ENCODE assay signal across 8 cellular contexts in the genomic region with DNA sequence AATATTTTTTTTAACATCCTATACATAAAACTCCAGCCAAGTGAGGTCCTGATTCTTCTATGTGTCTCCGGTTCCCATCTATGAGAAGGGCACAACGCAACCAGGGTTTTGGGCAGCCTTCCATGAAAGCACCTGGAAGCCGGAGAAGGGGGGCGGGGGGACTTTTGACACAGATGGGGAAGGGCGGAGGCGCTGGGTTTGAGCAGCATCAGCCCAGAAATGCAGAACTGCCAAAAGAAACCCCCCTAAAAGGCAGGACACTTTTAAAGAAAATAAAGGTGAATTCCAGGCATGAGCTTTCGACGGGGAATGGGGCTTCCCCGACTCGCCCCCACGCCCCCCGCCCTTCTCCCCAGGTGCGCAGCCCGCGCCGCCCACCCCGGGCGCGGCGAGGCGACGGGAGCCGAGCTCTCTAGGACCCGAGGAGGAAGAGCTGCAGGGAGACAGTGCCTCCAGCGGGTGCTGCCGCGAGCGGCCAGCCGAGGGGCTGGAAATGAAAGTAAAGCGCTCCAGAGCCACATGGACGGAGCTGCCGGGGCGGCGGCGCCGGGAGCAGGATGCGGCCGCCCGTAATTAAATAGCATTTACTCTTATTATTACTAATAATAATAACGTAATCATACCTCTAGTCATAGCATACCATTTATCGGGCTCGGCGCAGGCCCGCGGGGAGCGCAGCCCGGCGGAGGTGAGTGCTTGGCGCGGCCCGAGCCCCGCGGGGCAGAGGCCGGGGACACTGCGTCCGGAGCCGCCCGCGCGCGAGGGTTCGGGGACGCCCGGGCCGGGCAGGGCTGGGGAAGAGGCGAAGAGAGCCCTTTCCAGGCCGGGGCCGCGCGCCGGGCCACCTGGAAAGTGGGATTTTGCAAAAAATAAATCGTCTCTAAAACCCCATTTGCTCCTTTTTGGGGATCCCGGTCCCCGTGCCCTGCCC. TPM values are rescaled to one million over a fixed set of nuclear protein-coding genes. Genes with fewer than 3 reads are reported as not detected.
DNase-seq lines count a peak whose midpoint lies in the region; ATAC-seq and TF ChIP-seq lines count a peak whose summit lies in the region.

A gene with protein sequence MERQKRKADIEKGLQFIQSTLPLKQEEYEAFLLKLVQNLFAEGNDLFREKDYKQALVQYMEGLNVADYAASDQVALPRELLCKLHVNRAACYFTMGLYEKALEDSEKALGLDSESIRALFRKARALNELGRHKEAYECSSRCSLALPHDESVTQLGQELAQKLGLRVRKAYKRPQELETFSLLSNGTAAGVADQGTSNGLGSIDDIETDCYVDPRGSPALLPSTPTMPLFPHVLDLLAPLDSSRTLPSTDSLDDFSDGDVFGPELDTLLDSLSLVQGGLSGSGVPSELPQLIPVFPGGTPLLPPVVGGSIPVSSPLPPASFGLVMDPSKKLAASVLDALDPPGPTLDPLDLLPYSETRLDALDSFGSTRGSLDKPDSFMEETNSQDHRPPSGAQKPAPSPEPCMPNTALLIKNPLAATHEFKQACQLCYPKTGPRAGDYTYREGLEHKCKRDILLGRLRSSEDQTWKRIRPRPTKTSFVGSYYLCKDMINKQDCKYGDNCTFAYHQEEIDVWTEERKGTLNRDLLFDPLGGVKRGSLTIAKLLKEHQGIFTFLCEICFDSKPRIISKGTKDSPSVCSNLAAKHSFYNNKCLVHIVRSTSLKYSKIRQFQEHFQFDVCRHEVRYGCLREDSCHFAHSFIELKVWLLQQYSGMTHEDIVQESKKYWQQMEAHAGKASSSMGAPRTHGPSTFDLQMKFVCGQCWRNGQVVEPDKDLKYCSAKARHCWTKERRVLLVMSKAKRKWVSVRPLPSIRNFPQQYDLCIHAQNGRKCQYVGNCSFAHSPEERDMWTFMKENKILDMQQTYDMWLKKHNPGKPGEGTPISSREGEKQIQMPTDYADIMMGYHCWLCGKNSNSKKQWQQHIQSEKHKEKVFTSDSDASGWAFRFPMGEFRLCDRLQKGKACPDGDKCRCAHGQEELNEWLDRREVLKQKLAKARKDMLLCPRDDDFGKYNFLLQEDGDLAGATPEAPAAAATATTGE (plus strand): TSS at position 441 of the 931 bp plus-strand sequence. CDS start 19,136 bp downstream, outside the sequence.

- H3K9ac ChIP-seq in OCI-LY1 (ENCODE audit: low read length) = peak within 1 kb of the TSS; percentile 94

- TSS peak; percentile 23 for BruUV-seq in Calu3 (replicated peaks; lab: Mats Ljungman, UMichigan)

- TF ChIP-seq CTCF in Calu3 (IDR thresholded peaks at IDR 0.05; ENCODE audit: unreplicated experiment) (peak; percentile 20), OCI-LY1 (IDR thresholded peaks at IDR 0.05; ENCODE audit: low read length) (peak; percentile 38)

- H3K79me2 ChIP-seq in OCI-LY1 (ENCODE audit: insufficient read depth, low read length) = peaks cover 41% of the 10 kb centered on the region

- H3K9me3 ChIP-seq in OCI-LY1 (ENCODE audit: low read length) = no peaks in the 10 kb centered on the region

- peaks cover 29% of the 10 kb centered on the region for H3K4me1 Mint-ChIP-seq in Calu3 (ENCODE audit: low read depth, unreplicated experiment)

- no peak within 1 kb of the TSS for H2AFZ ChIP-seq in OCI-LY1 (ENCODE audit: low read length)

- no peaks in the 10 kb centered on the region for H3K9me2 ChIP-seq in OCI-LY1 (ENCODE audit: low read depth, low read length)

- no peaks in the 10 kb centered on the region for H3K9me3 Mint-ChIP-seq in Calu3 (ENCODE audit: low read depth, unreplicated experiment)

- CTCF ChIA-PET in Calu3 (lab: Charles Lee) = interaction anchor here (0.7 to 1.5 kb wide), 6 partner anchors 15 to 379 kb away, joined by 3 to 8 read pairs (median 3); a partner anchor contains a TSS

- H3K27ac Mint-ChIP-seq in Calu3 (ENCODE audit: unreplicated experiment) = peak within 1 kb of the TSS; percentile 86

- no peaks in the 10 kb centered on the region for H3K27me3 ChIP-seq in OCI-LY1 (ENCODE audit: insufficient read depth, low read length)

- ATAC-seq in GM21367 (IDR thresholded peaks at IDR 0.05; ENCODE audit: unreplicated experiment) = peak; percentile 84

- H3K4me1 ChIP-seq in OCI-LY1 (ENCODE audit: insufficient read depth, low read length, severe bottlenecking) = peaks cover 15% of the 10 kb centered on the region

- DNase-seq in Calu3 = peak; percentile 87
- DNase-seq in HUDEP-2 (lab: John Stamatoyannopoulos, UW; ENCODE audit: unreplicated experiment in 76 of 76) = peak in 71 of 76 experiments; percentile 18 to 78 (median 61)
- DNase-seq in activated T-cell treated with anti-CD3 and anti-CD28 coated beads for 24 hours (ENCODE audit: low read depth) = peak; percentile 69
- no peak for DNase-seq in epithelial cell of prostate (ENCODE audit: low read depth, low spot score)
- DNase-seq in mucosa of gallbladder (ENCODE audit: low spot score) = peak; percentile 80
- DNase-seq in stimulated activated CD8-positive, alpha-beta memory T cell treated with anti-CD3 and anti-CD28 coated beads, Interleukin-4, amount 100 ng/mL, for 4 hours (ENCODE audit: low read depth in 2 of 2, low spot score in 1 of 2) = peak; percentile 61 to 76

- H3K4me2 ChIP-seq in OCI-LY1 (ENCODE audit: low read length) = peak within 1 kb of the TSS; percentile 92

- intact Hi-C loops in Calu3 (cut with micrococcal nuclease; ENCODE audit: unreplicated experiment) = no loop called here

- no peaks in the 10 kb centered on the region for H3F3A ChIP-seq in OCI-LY1 (ENCODE audit: insufficient read depth, low read length)

- peaks cover 28% of the 10 kb centered on the region for H3K36me3 Mint-ChIP-seq in Calu3 (ENCODE audit: insufficient read depth, unreplicated experiment)

- H3K27ac ChIP-seq in OCI-LY1 (ENCODE audit: low read depth, low read length, poor library complexity, severe bottlenecking) (peak within 1 kb of the TSS; percentile 51), epithelial cell of prostate (peak within 1 kb of the TSS; percentile 73)

- no peaks in the 10 kb centered on the region for H3K27me3 Mint-ChIP-seq in Calu3 (ENCODE audit: unreplicated experiment)

- peak within 1 kb of the TSS; percentile 86 for H3K4me3 ChIP-seq in OCI-LY1 (ENCODE audit: low read depth, low read length, poor library complexity, severe bottlenecking)

- H3K36me3 ChIP-seq in OCI-LY1 (ENCODE audit: insufficient read depth, low read length) = peaks cover 10% of the 10 kb centered on the region; the same call in 1 of the 2 replicates

- H3K4me3 Mint-ChIP-seq in Calu3 (ENCODE audit: low read depth, unreplicated experiment) = peak within 1 kb of the TSS; percentile 66

- no peaks in the 10 kb centered on the region for H4K20me1 ChIP-seq in OCI-LY1 (ENCODE audit: insufficient read depth, low read length)

RNA-seq across cellular contexts. Expression of the gene that starts here (rescaled TPM):
- 53.3 and 53.5 TPM in 2 replicates for total RNA-seq in Calu3 (2022)
- 80.3 TPM for total RNA-seq in mucosa of gallbladder
